In the genomic region with DNA sequence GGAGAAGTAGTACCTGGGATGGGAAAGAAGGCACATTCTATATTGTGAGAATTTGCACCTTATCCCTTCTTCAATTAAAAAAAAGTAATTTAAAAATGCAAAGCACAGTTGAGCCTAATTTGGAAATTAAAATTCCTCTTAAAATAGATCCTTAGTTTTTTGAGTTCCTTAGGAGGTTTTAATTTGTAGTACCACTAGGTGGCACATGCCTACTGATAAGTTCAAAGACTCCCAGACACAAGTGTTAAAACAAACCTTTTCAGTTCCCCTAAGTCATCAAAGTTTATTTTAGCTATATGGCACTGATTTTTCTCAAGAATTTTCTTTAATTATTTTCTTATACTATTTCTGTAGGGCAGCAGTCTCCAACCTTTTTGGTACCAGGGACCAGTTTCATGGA, we compare ENCODE assay signal across 8 cellular contexts.
DNase-seq lines count a peak whose midpoint lies in the region; ATAC-seq, FAIRE-seq and TF ChIP-seq lines count a peak whose summit lies in the region.

No MANE protein-coding gene starts in this region.

- FAIRE-seq in A204.1 (lab: Jason Lieb, UNC): peak; percentile 95

- H3K4me3 ChIP-seq in GM12875 (ENCODE audit: low read depth, low read length) (no peak overlapping the region), prostate gland (no peak overlapping the region)

- H3K36me3 ChIP-seq in prostate gland: no peaks in the 10 kb centered on the region

- H3K4me1 ChIP-seq in prostate gland (replicated peaks): no peaks in the 10 kb centered on the region

- H3K27me3 ChIP-seq in prostate gland (replicated peaks; ENCODE audit: insufficient read depth): no peaks in the 10 kb centered on the region

- no peak overlapping the region for H3K27ac ChIP-seq in prostate gland

- TF ChIP-seq POLR2A in erythroblast (IDR thresholded peaks at IDR 0.05; ENCODE audit: low read length): no peak
- TF ChIP-seq POLR2A in prostate gland (IDR thresholded peaks at IDR 0.05): no peak

- intact Hi-C loops in prostate gland (cut with DNase I): loop anchor here (10.0 kb wide), 2 partner anchors 249 to 1299 kb away; no protein-coding TSS in a partner anchor

- no peaks in the 10 kb centered on the region for H3K9me3 ChIP-seq in prostate gland

- TF ChIP-seq CTCF in GM12875 (IDR thresholded peaks at IDR 0.05; ENCODE audit: borderline replicate concordance, insufficient read depth, low read depth, low read length) (peak; percentile 43; the same call in 1 of the 2 replicates), prostate gland (IDR thresholded peaks at IDR 0.05) (peak; percentile 25 to 70 (median 52))

- DNase-seq in OCI-M1 (lab: John Stamatoyannopoulos, UW): peak; percentile 44
- peak; percentile 32 to 36 for DNase-seq in erythroblast (lab: John Stamatoyannopoulos, UW)
- DNase-seq in prostate gland (ENCODE audit: low spot score): no peak
- DNase-seq in ecto neural progenitor cell (ENCODE audit: low spot score): no peak
- no peak for DNase-seq in mesenteric fat pad (ENCODE audit: low spot score)

- peak; percentile 70 for ATAC-seq in HG03432 (IDR thresholded peaks at IDR 0.05; ENCODE audit: unreplicated experiment)

Comparison
In these comparisons a context has a peak if more than half of its experiments do, and no peak if none do; other contexts are left out.
1. DNase-seq: peak in OCI-M1 (single experiment) and erythroblast (2 of 2); none in prostate gland (single experiment), ecto neural progenitor cell (single experiment) and mesenteric fat pad (single experiment).